ENCODE assay signal across 1 cellular context in genomic region chr11:70397983-70398833, GRCh38.
TF ChIP-seq lines count a peak whose summit lies in the region.

CTTN (plus strand) TSS chr11:70398529; CDS start chr11:70407298, 8,769 bp downstream.

TF ChIP-seq in HepG2, 621 proteins besides CTCF, POLR2A, EP300 and RAD21 (continued from another document and continues in another):
- TF ChIP-seq ZNF749 (CRISPR knock-in tag; IDR thresholded peaks at IDR 0.05; ENCODE audit: borderline replicate concordance) (no peak), ZEB1 (IDR thresholded peaks at IDR 0.05; ENCODE audit: insufficient replicate concordance, low read depth) (no peak), ZNF383 (CRISPR knock-in tag; IDR thresholded peaks at IDR 0.05; ENCODE audit: borderline replicate concordance) (no peak), ASH2L (IDR thresholded peaks at IDR 0.05; ENCODE audit: insufficient read length, low read depth, low read length) (peak; percentile 61), MED13 (CRISPR knock-in tag; IDR thresholded peaks at IDR 0.05) (0 out of 2 replicates have a peak, but pooled peaks have one; percentile 42), PAXIP1 (CRISPR knock-in tag; conservative IDR thresholded peaks at IDR 0.05) (peak; percentile 55; the same call in 1 of the 2 replicates), ZFP41 (CRISPR knock-in tag; IDR thresholded peaks at IDR 0.05; ENCODE audit: borderline replicate concordance) (no peak), NFIB (CRISPR knock-in tag; IDR thresholded peaks at IDR 0.05; ENCODE audit: borderline replicate concordance) (no peak), ZNF451 (CRISPR knock-in tag; IDR thresholded peaks at IDR 0.05) (no peak), ATM (IDR thresholded peaks at IDR 0.05; ENCODE audit: borderline replicate concordance) (no peak), GTF3A (CRISPR knock-in tag; conservative IDR thresholded peaks at IDR 0.05) (no peak), NFE2 (CRISPR knock-in tag; IDR thresholded peaks at IDR 0.05) (no peak), ZNF44 (CRISPR knock-in tag; IDR thresholded peaks at IDR 0.05) (no peak; the same call in 1 of the 2 replicates), STAT6 (CRISPR knock-in tag; IDR thresholded peaks at IDR 0.05; ENCODE audit: borderline replicate concordance) (no peak), CREB1 (IDR thresholded peaks at IDR 0.05) (no peak), CREB1 (CRISPR knock-in tag; IDR thresholded peaks at IDR 0.05) (no peak), FOXA3 (CRISPR knock-in tag; IDR thresholded peaks at IDR 0.05) (0 out of 2 replicates have a peak, but pooled peaks have one; percentile 16), AGO1 (IDR thresholded peaks at IDR 0.05; ENCODE audit: low read depth, low read length, poor library complexity, severe bottlenecking) (peak; percentile 52), MIXL1 (CRISPR knock-in tag; IDR thresholded peaks at IDR 0.05) (no peak), MAFK (conservative IDR thresholded peaks at IDR 0.05 in 1 of 2, IDR thresholded peaks at IDR 0.05 in 1 of 2; ENCODE audit: low read length in 2 of 2) (no peak), NFE2L1 (CRISPR knock-in tag; IDR thresholded peaks at IDR 0.05; ENCODE audit: borderline replicate concordance) (no peak), FLYWCH1 (CRISPR knock-in tag; IDR thresholded peaks at IDR 0.05) (no peak), HOXA3 (CRISPR knock-in tag; IDR thresholded peaks at IDR 0.05) (no peak; the same call in 1 of the 2 replicates), CCAR2 (optimal IDR thresholded peaks at IDR 0.05; ENCODE audit: low read depth, low read length) (no peak), FUBP1 (CRISPR knock-in tag; IDR thresholded peaks at IDR 0.05; ENCODE audit: borderline replicate concordance) (no peak), ZNF761 (CRISPR knock-in tag; conservative IDR thresholded peaks at IDR 0.05) (peak; percentile 89; the same call in 1 of the 2 replicates), ZFP90 (CRISPR knock-in tag; IDR thresholded peaks at IDR 0.05; ENCODE audit: borderline replicate concordance) (peak; percentile 91; the same call in 1 of the 2 replicates), FOXJ3 (CRISPR knock-in tag; IDR thresholded peaks at IDR 0.05; ENCODE audit: borderline replicate concordance) (no peak), SMARCE1 (IDR thresholded peaks at IDR 0.05; ENCODE audit: borderline replicate concordance) (no peak), MBD4 (IDR thresholded peaks at IDR 0.05; ENCODE audit: borderline replicate concordance, low read length) (no peak), ATF5 (CRISPR knock-in tag; IDR thresholded peaks at IDR 0.05; ENCODE audit: low read depth) (no peak), ZNF12 (CRISPR knock-in tag; IDR thresholded peaks at IDR 0.05) (peak; percentile 7; the same call in 1 of the 2 replicates), TP53 (CRISPR knock-in tag; conservative IDR thresholded peaks at IDR 0.05) (no peak), ZNF550 (CRISPR knock-in tag; IDR thresholded peaks at IDR 0.05; ENCODE audit: borderline replicate concordance) (no peak), RFX5 (IDR thresholded peaks at IDR 0.05; ENCODE audit: low read depth, low read length) (no peak), ZNF468 (CRISPR knock-in tag; IDR thresholded peaks at IDR 0.05) (no peak), ETS1 (CRISPR knock-in tag; IDR thresholded peaks at IDR 0.05) (0 out of 2 replicates have a peak, but pooled peaks have one; percentile 41), ZNF552 (CRISPR knock-in tag; IDR thresholded peaks at IDR 0.05; ENCODE audit: borderline replicate concordance) (0 out of 2 replicates have a peak, but pooled peaks have one; percentile 56), PAWR (CRISPR knock-in tag; IDR thresholded peaks at IDR 0.05; ENCODE audit: borderline replicate concordance) (no peak), HHEX (CRISPR knock-in tag; IDR thresholded peaks at IDR 0.05) (no peak), SMAD3 (CRISPR knock-in tag; IDR thresholded peaks at IDR 0.05) (no peak), ZSCAN9 (CRISPR knock-in tag; IDR thresholded peaks at IDR 0.05; ENCODE audit: borderline replicate concordance) (0 out of 2 replicates have a peak, but pooled peaks have one; percentile 41), FOXM1 (CRISPR knock-in tag; IDR thresholded peaks at IDR 0.05) (no peak), ZNF460 (CRISPR knock-in tag; IDR thresholded peaks at IDR 0.05; ENCODE audit: borderline replicate concordance) (no peak), ISX (CRISPR knock-in tag; conservative IDR thresholded peaks at IDR 0.05) (no peak), ATF7 (IDR thresholded peaks at IDR 0.05) (no peak), ATF7 (CRISPR knock-in tag; IDR thresholded peaks at IDR 0.05) (peak; percentile 70), TMF1 (CRISPR knock-in tag; IDR thresholded peaks at IDR 0.05; ENCODE audit: low read depth) (no peak; the same call in none of the 2 replicates), TBX2 (CRISPR knock-in tag; IDR thresholded peaks at IDR 0.05; ENCODE audit: borderline replicate concordance) (peak; percentile 64; the same call in 1 of the 2 replicates), TSC22D2 (CRISPR knock-in tag; IDR thresholded peaks at IDR 0.05; ENCODE audit: borderline replicate concordance) (no peak), ZNF510 (CRISPR knock-in tag; IDR thresholded peaks at IDR 0.05; ENCODE audit: low read depth) (no peak), TCF7L2 (IDR thresholded peaks at IDR 0.05; ENCODE audit: low read depth, low read length) (no peak), CEBPG (CRISPR knock-in tag; IDR thresholded peaks at IDR 0.05) (no peak), ZNF816 (CRISPR knock-in tag; IDR thresholded peaks at IDR 0.05; ENCODE audit: borderline replicate concordance) (no peak), SETDB1 (CRISPR knock-in tag; IDR thresholded peaks at IDR 0.05; ENCODE audit: borderline replicate concordance) (no peak), ZNF598 (CRISPR knock-in tag; IDR thresholded peaks at IDR 0.05; ENCODE audit: borderline replicate concordance) (no peak), ZNF788 (CRISPR knock-in tag; IDR thresholded peaks at IDR 0.05; ENCODE audit: borderline replicate concordance) (peak; percentile 76), DMAP1 (CRISPR knock-in tag; IDR thresholded peaks at IDR 0.05) (peak; percentile 87; the same call in 1 of the 2 replicates), TRIM22 (IDR thresholded peaks at IDR 0.05) (no peak), ETV5 (CRISPR knock-in tag; IDR thresholded peaks at IDR 0.05; ENCODE audit: borderline replicate concordance) (peak; percentile 83), ZNF124 (CRISPR knock-in tag; IDR thresholded peaks at IDR 0.05) (no peak), ZNF232 (CRISPR knock-in tag; IDR thresholded peaks at IDR 0.05; ENCODE audit: borderline replicate concordance) (no peak), CBFB (CRISPR knock-in tag; IDR thresholded peaks at IDR 0.05) (peak; percentile 35; the same call in 1 of the 2 replicates), ZNF30 (CRISPR knock-in tag; IDR thresholded peaks at IDR 0.05) (no peak), ARNT2 (CRISPR knock-in tag; IDR thresholded peaks at IDR 0.05; ENCODE audit: low read depth) (peak; percentile 73)
